In genomic region chr2:218216674-218217365, GRCh38 we compare ENCODE assay signal across 8 cellular contexts.
DNase-seq lines count a peak whose midpoint lies in the region; ATAC-seq and TF ChIP-seq lines count a peak whose summit lies in the region.

TSS of gene ARPC2 (plus strand) at chr2:218217189. CDS start at chr2:218217471, 282 bp downstream.

- TF ChIP-seq CTCF in AG10803 (conservative IDR thresholded peaks at IDR 0.05; ENCODE audit: low read length): no peak

- H3K4me3 ChIP-seq in AG10803 (ENCODE audit: low read length): peak within 1 kb of the TSS; percentile 96

- DNase-seq in AG10803 (ENCODE audit: low read depth) (peak; percentile 90), NCI-H510A (lab: John Stamatoyannopoulos, UW) (peak; percentile 88), cerebellar nuclear complex (lab: John Stamatoyannopoulos, UW) (peak; percentile 61 to 81), islet precursor cell (peak; percentile 95)
- DNase-seq in activated CD4-positive, alpha-beta T cell treated with anti-CD3 and anti-CD28 coated beads for 1 hour: peak; percentile 93
- DNase-seq in stimulated activated CD4-positive, alpha-beta T cell treated with anti-CD3 and anti-CD28 coated beads, Interleukin-12 subunit alpha, Interleukin-12 subunit beta, amount 100 ng/mL, for 4 hours: peak; percentile 91

- ATAC-seq in GM19043 (IDR thresholded peaks at IDR 0.05; ENCODE audit: low read depth, unreplicated experiment): peak; percentile 55
- peak; percentile 74 for ATAC-seq in HG03354 (IDR thresholded peaks at IDR 0.05; ENCODE audit: poor library complexity, severe bottlenecking, unreplicated experiment)

Comparison
In these comparisons a context has a peak if more than half of its experiments do, and no peak if none do; other contexts are left out.
1. Peak in every context shown above with its lines: DNase-seq, ATAC-seq and H3K4me3 ChIP-seq.